1 cellular context compared by ENCODE assay signal in genomic region chr7:33043875-33044718, GRCh38.
TF ChIP-seq lines count a peak whose summit lies in the region.

No MANE protein-coding gene starts in this region.

TF ChIP-seq in GM23338, 12 proteins besides CTCF, POLR2A, EP300 and RAD21 (continued from another document):
- TF ChIP-seq ZNF462 (CRISPR knock-in tag; IDR thresholded peaks at IDR 0.05) (no peak), POLR2AphosphoS5 (IDR thresholded peaks at IDR 0.05; ENCODE audit: low read depth) (no peak), JUNB (IDR thresholded peaks at IDR 0.05; ENCODE audit: unreplicated experiment) (no peak), REST (IDR thresholded peaks at IDR 0.05; ENCODE audit: unreplicated experiment) (no peak), ETS1 (IDR thresholded peaks at IDR 0.05) (no peak), EZH2phosphoT487 (IDR thresholded peaks at IDR 0.05; ENCODE audit: unreplicated experiment) (no peak), ZNF331 (CRISPR knock-in tag; IDR thresholded peaks at IDR 0.05; ENCODE audit: low read depth) (no peak), CREB1 (CRISPR knock-in tag; IDR thresholded peaks at IDR 0.05; ENCODE audit: low read depth) (no peak), EZH2 (IDR thresholded peaks at IDR 0.05; ENCODE audit: low read depth, unreplicated experiment) (no peak)
